8 cellular contexts compared by ENCODE assay signal in the genomic region with DNA sequence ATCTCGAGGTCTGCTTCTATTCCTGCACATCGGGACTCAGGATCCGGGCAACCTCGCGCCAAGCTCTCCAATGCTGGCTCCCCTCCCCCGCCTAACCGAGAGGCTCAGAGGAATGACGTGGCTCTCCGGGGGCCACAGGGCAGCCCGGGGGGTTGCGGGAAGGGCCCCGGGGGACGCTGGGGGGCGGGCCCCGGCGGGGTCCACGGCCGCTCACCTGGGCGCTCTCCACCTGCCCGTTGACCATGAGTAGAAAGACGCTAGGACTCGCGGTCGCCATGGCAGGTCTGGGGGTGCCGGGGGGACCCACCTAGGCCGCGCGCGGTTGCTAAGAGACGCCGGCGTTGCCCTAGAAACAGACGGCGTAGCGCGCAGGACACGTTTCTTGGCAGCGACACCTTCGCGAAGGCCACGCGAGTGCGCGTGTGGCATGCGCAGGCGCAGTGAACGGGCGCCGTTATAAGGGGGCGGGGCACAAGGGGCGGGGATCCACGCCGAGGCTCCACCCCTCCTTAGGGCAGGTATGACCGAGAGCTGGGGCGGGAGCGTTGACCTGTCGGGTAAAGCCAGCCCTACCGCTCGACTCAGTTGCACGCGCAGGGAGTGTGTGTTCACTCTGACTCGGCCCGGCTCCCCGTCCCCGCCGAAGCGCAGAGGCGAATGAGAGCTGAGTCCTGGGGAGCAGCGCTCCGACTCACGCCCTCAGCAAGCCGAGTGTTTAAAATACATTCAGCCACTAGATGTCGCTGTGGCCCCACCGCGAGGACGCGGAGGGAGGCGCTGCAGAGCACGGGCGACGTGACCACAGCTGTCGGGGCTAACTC. TPM values are rescaled to one million over a fixed set of nuclear protein-coding genes. Genes with fewer than 3 reads are reported as not detected.
DNase-seq lines count a peak whose midpoint lies in the region; ATAC-seq and FAIRE-seq lines count a peak whose summit lies in the region.

TSS of gene B9D1 (minus strand) at position 431 of the 821 bp plus-strand sequence. CDS start at position 277, 154 bp downstream.

- peak; percentile 59 for ATAC-seq in GM19467 (IDR thresholded peaks at IDR 0.05; ENCODE audit: unreplicated experiment)

- no peaks in the 10 kb centered on the region for H3K9me3 ChIP-seq in mesodermal cell (ENCODE audit: control insufficient read depth, low read length)

- peak; percentile 21 for FAIRE-seq in endometrium (lab: Jason Lieb, UNC)

- peak within 1 kb of the TSS; percentile 66 for H3K4me3 ChIP-seq in mesodermal cell (ENCODE audit: extremely low read depth, insufficient read depth, low read length, poor library complexity, severe bottlenecking)

- peaks cover 7% of the 10 kb centered on the region for H3K4me1 ChIP-seq in mesodermal cell (ENCODE audit: control insufficient read depth, insufficient read depth, low read length, poor library complexity, severe bottlenecking)

- DNase-seq in COLO668 (lab: John Stamatoyannopoulos, UW; ENCODE audit: unreplicated experiment) (peak; percentile 84), HS-27A (ENCODE audit: low read depth) (peak; percentile 100)
- DNase-seq in NK-92 treated with Interleukin-12 subunit alpha and Interleukin-12 subunit beta, amount 100 ng/mL, for 24 hours (lab: John Stamatoyannopoulos, UW): peak; percentile 9
- peak; percentile 84 for DNase-seq in activated CD8-positive, alpha-beta memory T cell treated with anti-CD3 and anti-CD28 coated beads, Interleukin-2, amount 50 U/mL, for 24 hours (ENCODE audit: extremely low read depth)
- peak; percentile 85 to 93 for DNase-seq in stimulated activated CD8-positive, alpha-beta memory T cell treated with anti-CD3 and anti-CD28 coated beads, Interleukin-15, amount 100 ng/mL, for 4 hours (ENCODE audit: low read depth in 2 of 2)

- no peaks in the 10 kb centered on the region for H3K36me3 ChIP-seq in mesodermal cell (ENCODE audit: control insufficient read depth, insufficient read depth, low read length)

- peak within 1 kb of the TSS; percentile 87 for H3K27ac ChIP-seq in mesodermal cell (ENCODE audit: low read depth, low read length, severe bottlenecking)

- 1% methylated on average over 68 to 72 of the region's 82 CpGs for WGBS in mesodermal cell (ENCODE audit: insufficient coverage in 2 of 2), 2 experiments

RNA-seq across cellular contexts. Expression of gene B9D1, which starts in this region (rescaled TPM):
- 21.5 TPM for polyA plus RNA-seq in mesodermal cell (2013, experiment 1 of 2)
- 18.5 TPM for polyA plus RNA-seq in mesodermal cell (2013, experiment 2 of 2)

Comparison
In these comparisons a context has a peak if more than half of its experiments do, and no peak if none do; other contexts are left out.
1. Peak in every context shown above with its lines: DNase-seq, ATAC-seq, H3K4me3 ChIP-seq and H3K27ac ChIP-seq.
2. DNase-seq: peak in every context shown above with its lines; median percentile 100 in HS-27A; 89 in stimulated activated CD8-positive, alpha-beta memory T cell treated with anti-CD3 and anti-CD28 coated beads, Interleukin-15, amount 100 ng/mL, for 4 hours; 84 in COLO668; 84 in activated CD8-positive, alpha-beta memory T cell treated with anti-CD3 and anti-CD28 coated beads, Interleukin-2, amount 50 U/mL, for 24 hours; 9 in NK-92 treated with Interleukin-12 subunit alpha and Interleukin-12 subunit beta, amount 100 ng/mL, for 24 hours.